Comparison of ENCODE assay signal across 18 cellular contexts in genomic region chr22:41654322-41654721, GRCh38.
"Had no signal": no experiment of that assay in that cellular context is flagged by ENCODE, and none has a peak within 500 bp of the region (broad histone marks: within the 10 kb centered on the region; RNA-seq: fewer than 3 reads in every experiment).

No MANE protein-coding gene starts in this region.

- H3K27ac ChIP-seq: cardiac muscle cell, left lung, right atrium auricular region, transverse colon, vagina had no signal

- H3K4me1 ChIP-seq: left lung, transverse colon, vagina had no signal

- H3K27me3 ChIP-seq: cardiac muscle cell, left lung, right atrium auricular region, transverse colon, vagina had no signal

- ATAC-seq: activated naive CD4-positive, alpha-beta T cell treated with anti-CD3 and anti-CD28 coated beads, Interleukin-2, amount 50 U/mL, for 72 hours; left lung had no signal

- DNase-seq: activated CD8-positive, alpha-beta memory T cell treated with anti-CD3 and anti-CD28 coated beads, Interleukin-2, amount 50 U/mL, for 4 hours; activated gamma-delta T cell treated with Interleukin-2 at 50 U/mL for 16 hours; amniotic stem cell; effector CD8-positive, alpha-beta T cell; hypothalamus; kidney; left lung; stimulated activated CD4-positive, alpha-beta T cell treated with anti-CD3 and anti-CD28 coated beads, Interleukin-2, amount 100 ng/mL, for 24 hours; stimulated activated naive CD4-positive, alpha-beta T cell treated with Interleukin-2 at 50 U/mL for 16 hours; SW 1271; transverse colon had no signal

- H3K27me3 Mint-ChIP-seq: dendritic cell treated with granulocyte-macrophage colony-stimulating factor and Interleukin-4, amounts not matched to agents 40 ng/mL and 50 ng/mL, for 4 days had no signal

- H3K4me3 ChIP-seq: cardiac muscle cell, left lung, right atrium auricular region, transverse colon, vagina had no signal

- H3K9me3 ChIP-seq: left lung, right atrium auricular region, transverse colon, vagina had no signal

- H3K9me3 Mint-ChIP-seq: activated naive CD4-positive, alpha-beta T cell treated with anti-CD3 and anti-CD28 coated beads, Interleukin-2, amount 50 U/mL, for 72 hours; activated T-helper 1 cell treated with anti-CD3 and anti-CD28 coated beads, Interleukin-12 subunit alpha, Interleukin-12 subunit beta, Interleukin-2, Interleukin-4 antibody, amounts not matched to agents 30 ng/mL and 10 ng/mL and 1 ng/mL, durations not matched to agents 14 hours and 24 hours and 36 hours; dendritic cell treated with granulocyte-macrophage colony-stimulating factor and Interleukin-4, amounts not matched to agents 40 ng/mL and 50 ng/mL, for 4 days; neural crest cell had no signal

- H3K4me3 Mint-ChIP-seq: activated T-helper 1 cell treated with anti-CD3 and anti-CD28 coated beads, Interleukin-12 subunit alpha, Interleukin-12 subunit beta, Interleukin-2, Interleukin-4 antibody, amounts not matched to agents 30 ng/mL and 10 ng/mL and 1 ng/mL, durations not matched to agents 14 hours and 24 hours and 36 hours; dendritic cell treated with granulocyte-macrophage colony-stimulating factor and Interleukin-4, amounts not matched to agents 40 ng/mL and 50 ng/mL, for 4 days; neural crest cell had no signal

- H3K4me1 Mint-ChIP-seq: neural crest cell had no signal

- H3K27ac Mint-ChIP-seq: activated T-helper 1 cell treated with anti-CD3 and anti-CD28 coated beads, Interleukin-12 subunit alpha, Interleukin-12 subunit beta, Interleukin-2, Interleukin-4 antibody, amounts not matched to agents 30 ng/mL and 10 ng/mL and 1 ng/mL, durations not matched to agents 14 hours and 24 hours and 36 hours; dendritic cell treated with granulocyte-macrophage colony-stimulating factor and Interleukin-4, amounts not matched to agents 40 ng/mL and 50 ng/mL, for 4 days had no signal
